Comparison of ENCODE assay signal across 28 cellular contexts in genomic region chr11:120750647-120751419, GRCh38.
DNase-seq lines count a peak whose midpoint lies in the region; ATAC-seq and TF ChIP-seq lines count a peak whose summit lies in the region.
"Had no signal": no experiment of that assay in that cellular context is flagged by ENCODE, and none has a peak within 500 bp of the region (broad histone marks: within the 10 kb centered on the region; RNA-seq: fewer than 3 reads in every experiment).

No MANE protein-coding gene starts in this region.

- CTCF ChIA-PET in OCI-LY7 (lab: Charles Lee; ENCODE audit: unreplicated experiment) = no interaction called here
- CTCF ChIA-PET in CD4-positive, alpha-beta T cell (lab: Charles Lee) = no interaction called here
- CTCF ChIA-PET in RWPE1 (lab: Yijun Ruan, JAX) = interaction anchor here (1.2 kb wide), 1 partner anchor 30 kb away, joined by 3 read pairs; no protein-coding TSS in a partner anchor

- H3K36me3 ChIP-seq in OCI-LY7 (ENCODE audit: insufficient read depth, low read length) = no peaks in the 10 kb centered on the region
- H3K36me3 ChIP-seq: gastroesophageal sphincter, left lung, MG63, neutrophil had no signal

- no peaks in the 10 kb centered on the region for H3K9me3 ChIP-seq in OCI-LY7 (ENCODE audit: low read length)
- H3K9me3 ChIP-seq in CD4-positive, alpha-beta T cell (ENCODE audit: control insufficient read depth, low read length) = no peaks in the 10 kb centered on the region
- H3K9me3 ChIP-seq: gastroesophageal sphincter, left lung, MG63, neutrophil, psoas muscle had no signal

- no peak overlapping the region for H3K4me2 ChIP-seq in OCI-LY7 (ENCODE audit: low read length)

- no peak overlapping the region for H3K27ac ChIP-seq in OCI-LY7 (ENCODE audit: low read depth, low read length, poor library complexity, severe bottlenecking)
- no peak overlapping the region for H3K27ac ChIP-seq in CD4-positive, alpha-beta T cell (ENCODE audit: low read depth, low read length)
- no peak overlapping the region for H3K27ac ChIP-seq in RWPE1
- H3K27ac ChIP-seq: gastroesophageal sphincter, left lung, neutrophil, psoas muscle, SK-N-MC had no signal

- TF ChIP-seq CTCF in OCI-LY7 (conservative IDR thresholded peaks at IDR 0.05; ENCODE audit: low read length) (no peak), RWPE1 (conservative IDR thresholded peaks at IDR 0.05; ENCODE audit: low read depth) (no peak)
- TF ChIP-seq CTCF in CD4-positive, alpha-beta T cell (IDR thresholded peaks at IDR 0.05) = no peak

- H3K27me3 Mint-ChIP-seq in CD4-positive, alpha-beta T cell = peaks cover 30% of the 10 kb centered on the region
- H3K27me3 Mint-ChIP-seq: activated naive CD8-positive, alpha-beta T cell treated with anti-CD3 and anti-CD28 coated beads, Interleukin-2, amount 10 ng/mL, durations not matched to agents 7 days and 5 days had no signal

- peaks cover 8% of the 10 kb centered on the region for H3K27me3 ChIP-seq in CD4-positive, alpha-beta T cell (ENCODE audit: control insufficient read depth, insufficient read depth, low read length)
- H3K27me3 ChIP-seq: neutrophil had no signal

- H3K4me1 ChIP-seq in OCI-LY7 (ENCODE audit: insufficient read depth, low read length, poor library complexity, severe bottlenecking) = no peaks in the 10 kb centered on the region
- H3K4me1 ChIP-seq: left lung, psoas muscle had no signal

- no peak overlapping the region for H3K4me3 ChIP-seq in OCI-LY7 (ENCODE audit: low read depth, low read length, poor library complexity, severe bottlenecking)
- H3K4me3 ChIP-seq: gastroesophageal sphincter, left lung, MG63, psoas muscle, SK-N-MC had no signal

- H3K4me1 Mint-ChIP-seq in CD4-positive, alpha-beta T cell (ENCODE audit: low read depth) = no peaks in the 10 kb centered on the region
- H3K4me1 Mint-ChIP-seq: activated naive CD8-positive, alpha-beta T cell treated with anti-CD3 and anti-CD28 coated beads, Interleukin-2, amount 10 ng/mL, durations not matched to agents 7 days and 5 days had no signal

- H3K9me3 Mint-ChIP-seq in CD4-positive, alpha-beta T cell = no peaks in the 10 kb centered on the region
- H3K9me3 Mint-ChIP-seq: activated naive CD8-positive, alpha-beta T cell treated with anti-CD3 and anti-CD28 coated beads, Interleukin-2, amount 10 ng/mL, durations not matched to agents 7 days and 5 days; CD8-positive, alpha-beta T cell had no signal

- H3K9me2 ChIP-seq in OCI-LY7 (ENCODE audit: insufficient read depth, low read length) = no peaks in the 10 kb centered on the region

- intact Hi-C loops in OCI-LY7 (cut with micrococcal nuclease; ENCODE audit: unreplicated experiment) (no loop called here), head of caudate nucleus (cut with DNase I) (no loop called here)
- intact Hi-C loops in CD4-positive, alpha-beta T cell (cut with DNase I, micrococcal nuclease) = no loop called here

- ATAC-seq in CD4-positive, alpha-beta T cell (ENCODE audit: poor library complexity) = no peak
- ATAC-seq: CD8-positive, alpha-beta T cell; gastroesophageal sphincter; left lung; psoas muscle had no signal

- no TSS peak for BruUV-seq in OCI-LY7 (replicated peaks; lab: Mats Ljungman, UMichigan)

- DNase-seq in SIG-M5 treated with dmso at 0.1 percent for 504 hours (lab: John Stamatoyannopoulos, UW; ENCODE audit: unreplicated experiment) = peak; percentile 5
- DNase-seq in SIG-M5 (lab: John Stamatoyannopoulos, UW) = no peak
- peak; percentile 36 for DNase-seq in OCI-LY7 (ENCODE audit: low spot score)
- DNase-seq in head of caudate nucleus = peak in 31 of 42 donors; percentile 17 to 64 (median 44)
- no peak for DNase-seq in CD4-positive, alpha-beta T cell
- no peak for DNase-seq in RWPE1 (ENCODE audit: low spot score)
- no peak for DNase-seq in activated naive CD4-positive, alpha-beta T cell treated with anti-CD3 and anti-CD28 coated beads, Interleukin-2, amount 50 U/mL, for 16 hours
- no peak for DNase-seq in NCI-H1105 (lab: John Stamatoyannopoulos, UW)
- DNase-seq: 8988T; activated CD4-positive, alpha-beta T cell treated with anti-CD3 and anti-CD28 coated beads for 4 hours; activated CD8-positive, alpha-beta memory T cell treated with anti-CD3 and anti-CD28 coated beads for 24 hours; activated effector memory CD4-positive, alpha-beta T cell treated with anti-CD3 and anti-CD28 coated beads, Interleukin-2, amount 50 U/mL, for 16 hours; activated naive CD8-positive, alpha-beta T cell treated with anti-CD3 and anti-CD28 coated beads, Interleukin-2, amount 10 ng/mL, durations not matched to agents 7 days and 5 days; CD8-positive, alpha-beta T cell; central memory CD4-positive, alpha-beta T cell; HCEC 1CT; KG1; left lung; MG63; NCI-H187; NCI-H2171 treated with DMSO at 0.1 percent for 48 hours; psoas muscle; stimulated activated CD4-positive, alpha-beta T cell treated with anti-CD3 and anti-CD28 coated beads, Interleukin-15, amount 100 ng/mL, for 24 hours; stimulated activated naive CD4-positive, alpha-beta T cell; T-helper 2 cell had no signal

- H3K27ac Mint-ChIP-seq in CD4-positive, alpha-beta T cell = no peak overlapping the region
- H3K27ac Mint-ChIP-seq: activated naive CD8-positive, alpha-beta T cell treated with anti-CD3 and anti-CD28 coated beads, Interleukin-2, amount 10 ng/mL, durations not matched to agents 7 days and 5 days; CD8-positive, alpha-beta T cell had no signal

- no peak overlapping the region for H2AFZ ChIP-seq in OCI-LY7 (ENCODE audit: low read length)

- H4K20me1 ChIP-seq in OCI-LY7 (ENCODE audit: insufficient read depth, low read length) = no peaks in the 10 kb centered on the region

- H3K36me3 Mint-ChIP-seq in CD4-positive, alpha-beta T cell (ENCODE audit: low read depth) = no peaks in the 10 kb centered on the region
- H3K36me3 Mint-ChIP-seq: activated naive CD8-positive, alpha-beta T cell treated with anti-CD3 and anti-CD28 coated beads, Interleukin-2, amount 10 ng/mL, durations not matched to agents 7 days and 5 days; CD8-positive, alpha-beta T cell had no signal

- H3K4me3 Mint-ChIP-seq in CD4-positive, alpha-beta T cell = no peak overlapping the region
- H3K4me3 Mint-ChIP-seq: activated naive CD8-positive, alpha-beta T cell treated with anti-CD3 and anti-CD28 coated beads, Interleukin-2, amount 10 ng/mL, durations not matched to agents 7 days and 5 days; CD8-positive, alpha-beta T cell had no signal

- H3K79me2 ChIP-seq in OCI-LY7 (ENCODE audit: insufficient read depth, low read depth, low read length) = no peaks in the 10 kb centered on the region

- POLR2A ChIA-PET in OCI-LY7 (lab: Charles Lee) = interaction anchor here (1.4 kb wide), 1 partner anchor 17 kb away, joined by 3 read pairs; no protein-coding TSS in a partner anchor
- POLR2A ChIA-PET in CD4-positive, alpha-beta T cell (lab: Charles Lee) = no interaction called here
- POLR2A ChIA-PET in RWPE1 (lab: Yijun Ruan, JAX; ENCODE audit: low non-redundant PET) = no interaction called here

Comparison
In these comparisons a context has a peak if more than half of its experiments do, and no peak if none do; other contexts are left out.
1. DNase-seq: peak in SIG-M5 treated with dmso at 0.1 percent for 504 hours (single experiment), OCI-LY7 (single experiment) and head of caudate nucleus (31 of 42); none in SIG-M5 (single experiment), CD4-positive, alpha-beta T cell (0 of 10), RWPE1 (single experiment), activated naive CD4-positive, alpha-beta T cell treated with anti-CD3 and anti-CD28 coated beads, Interleukin-2, amount 50 U/mL, for 16 hours (single experiment) and NCI-H1105 (single experiment).